Comparison of ENCODE assay signal across 29 cellular contexts in genomic region chr12:48302161-48302896, GRCh38.
"Had no signal": no experiment of that assay in that cellular context is flagged by ENCODE, and none has a peak within 500 bp of the region (broad histone marks: within the 10 kb centered on the region; RNA-seq: fewer than 3 reads in every experiment).

No MANE protein-coding gene starts in this region.

- ATAC-seq: activated CD8-positive, alpha-beta memory T cell treated with anti-CD3 and anti-CD28 coated beads, Interleukin-2, amount 10 ng/mL, durations not matched to agents 7 days and 5 days; activated naive CD4-positive, alpha-beta T cell treated with anti-CD3 and anti-CD28 coated beads, Interleukin-2, amount 50 U/mL, for 72 hours; activated naive CD8-positive, alpha-beta T cell treated with anti-CD3 and anti-CD28 coated beads, Interleukin-2, amount 50 U/mL, for 24 hours; K562; Panc1; Right ventricle myocardium inferior; T-cell had no signal

- DNase-seq: activated B cell treated with CpG ODN at 0.5 μM for 24 hours; activated CD4-positive, alpha-beta T cell treated with anti-CD3 and anti-CD28 coated beads for 1 hour; activated CD4-positive, alpha-beta T cell treated with anti-CD3 and anti-CD28 coated beads, Interleukin-2, amount 50 U/mL, for 48 hours; activated CD8-positive, alpha-beta memory T cell treated with anti-CD3 and anti-CD28 coated beads, Interleukin-2, amount 10 ng/mL, durations not matched to agents 7 days and 5 days; activated effector memory CD4-positive, alpha-beta T cell treated with anti-CD3 and anti-CD28 coated beads, Interleukin-2, amount 50 U/mL, for 16 hours; activated naive CD4-positive, alpha-beta T cell treated with Interleukin-2 at 50 U/mL for 16 hours; activated naive CD8-positive, alpha-beta T cell treated with anti-CD3 and anti-CD28 coated beads, Interleukin-2, amount 50 U/mL, for 24 hours; activated T-cell treated with anti-CD3 and anti-CD28 coated beads, Interleukin-2, amount 50 U/mL, for 24 hours; amygdala; Karpas-422; NCI-H1092 treated with DMSO at 0.1 percent for 48 hours; NCI-H1417 treated with DMSO at 0.1 percent for 48 hours; NCI-H1694; NCI-H2029 treated with DMSO at 0.1 percent for 48 hours; NCI-H510A treated with DMSO at 0.1 percent for 48 hours; NCI-H69; NK-92 treated with Interleukin-12 subunit alpha and Interleukin-12 subunit beta, amount 100 ng/mL, for 24 hours; OCI-M1; RPMI8226; T-cell; T-helper 2 cell; T1000 had no signal

- FAIRE-seq: astrocyte, K562, TTC549 had no signal

- H3K27ac ChIP-seq: SK-N-MC had no signal

- H3K4me3 ChIP-seq: K562, SK-N-MC had no signal
